ENCODE assay signal across 1 cellular context in genomic region chr5:24232929-24233328, GRCh38.
TF ChIP-seq lines count a peak whose summit lies in the region.

No MANE protein-coding gene starts in this region.

TF ChIP-seq in Ishikawa, 13 proteins besides CTCF, POLR2A, EP300 and RAD21:
- TF ChIP-seq REST (IDR thresholded peaks at IDR 0.05; ENCODE audit: low read depth) = no peak
- TF ChIP-seq ZBTB7A (IDR thresholded peaks at IDR 0.05; ENCODE audit: low read depth) = no peak
- no peak for TF ChIP-seq EGR1 (IDR thresholded peaks at IDR 0.05)
- TF ChIP-seq YY1 (IDR thresholded peaks at IDR 0.05; ENCODE audit: low read depth) = no peak
- TF ChIP-seq FOXM1 (IDR thresholded peaks at IDR 0.05; ENCODE audit: borderline replicate concordance, low read depth) = no peak
- TF ChIP-seq TCF12 (IDR thresholded peaks at IDR 0.05; ENCODE audit: low read depth) = no peak
- no peak for TF ChIP-seq MAX (IDR thresholded peaks at IDR 0.05)
- no peak for TF ChIP-seq TEAD4 (IDR thresholded peaks at IDR 0.05)
- TF ChIP-seq TAF1 (IDR thresholded peaks at IDR 0.05; ENCODE audit: low read depth) = no peak
- no peak for TF ChIP-seq NFIC (IDR thresholded peaks at IDR 0.05)
- TF ChIP-seq CEBPB (IDR thresholded peaks at IDR 0.05) = no peak
